ENCODE assay signal across 18 cellular contexts in genomic region chr17:82029391-82029790, GRCh38. TPM values are rescaled to one million over a fixed set of nuclear protein-coding genes. Genes with fewer than 3 reads are reported as not detected.
DNase-seq lines count a peak whose midpoint lies in the region; ATAC-seq, FAIRE-seq and TF ChIP-seq lines count a peak whose summit lies in the region.
"Had no signal": no experiment of that assay in that cellular context is flagged by ENCODE, and none has a peak within 500 bp of the region (broad histone marks: within the 10 kb centered on the region; RNA-seq: fewer than 3 reads in every experiment).

No MANE protein-coding gene starts in this region.

- H3K4me1 Mint-ChIP-seq in activated CD8-positive, alpha-beta T cell treated with anti-CD3 and anti-CD28 coated beads, Interleukin-2, amount 10 ng/mL, durations not matched to agents 7 days and 5 days (ENCODE audit: low read depth): peaks cover 38% of the 10 kb centered on the region
- H3K4me1 Mint-ChIP-seq in activated CD8-positive, alpha-beta T cell treated with anti-CD3 and anti-CD28 coated beads for 36 hours (ENCODE audit: low read depth): peaks cover 7% of the 10 kb centered on the region
- H3K4me1 Mint-ChIP-seq in brain (peaks cover 11% of the 10 kb centered on the region), neural crest cell (peaks cover 7% of the 10 kb centered on the region)

- H3K36me3 ChIP-seq in HEK293 (ENCODE audit: control insufficient read depth in 2 of 2, insufficient read depth in 1 of 2, low read length in 2 of 2): peaks cover 0 to 69% of the 10 kb centered on the region in 2 experiments; a peak in 2 of 3 replicates
- H3K36me3 ChIP-seq: prostate gland, SJCRH30 had no signal

- H3K9me3 ChIP-seq in HEK293 (ENCODE audit: control insufficient read depth, insufficient read depth, low read depth, low read length): no peaks in the 10 kb centered on the region
- H3K9me3 ChIP-seq: body of pancreas, prostate gland, SJCRH30, tibial artery had no signal

- CTCF ChIA-PET in activated CD8-positive, alpha-beta T cell treated with anti-CD3 and anti-CD28 coated beads, Interleukin-2, amount 10 ng/mL, durations not matched to agents 7 days and 5 days (lab: Charles Lee): interaction anchor here (0.6 to 3.1 kb wide), 14 partner anchors 8 to 166 kb away, joined by 3 to 31 read pairs (median 6); partner anchors contain the start of genes ASPSCR1, CENPX, DCXR and GPS1
- CTCF ChIA-PET in activated CD8-positive, alpha-beta T cell treated with anti-CD3 and anti-CD28 coated beads for 36 hours (lab: Charles Lee): interaction anchor here (0.8 to 3.8 kb wide), 17 partner anchors 9 to 292 kb away, joined by 3 to 28 read pairs (median 7); partner anchors contain the start of genes ASPSCR1, DUS1L and FASN
- CTCF ChIA-PET in HEK293 (lab: Yijun Ruan, JAX): interaction anchor here (0.6 to 3.6 kb wide), 17 partner anchors 9 to 345 kb away, joined by 3 to 35 read pairs (median 5); partner anchors contain the start of genes CENPX, DCXR and LRRC45

- POLR2A ChIA-PET in activated CD8-positive, alpha-beta T cell treated with anti-CD3 and anti-CD28 coated beads, Interleukin-2, amount 10 ng/mL, durations not matched to agents 7 days and 5 days (lab: Charles Lee): no interaction called here
- POLR2A ChIA-PET in activated CD8-positive, alpha-beta T cell treated with anti-CD3 and anti-CD28 coated beads for 36 hours (lab: Charles Lee): interaction anchor here (0.8 to 1.7 kb wide), 4 partner anchors 21 to 159 kb away, joined by 3 to 8 read pairs (median 4); partner anchors contain the start of gene ARHGDIA
- POLR2A ChIA-PET in HEK293 (lab: Yijun Ruan, JAX): interaction anchor here (0.5 to 6.0 kb wide), 9 partner anchors 8 to 163 kb away, joined by 3 to 56 read pairs (median 13); partner anchors contain the start of genes CENPX, DCXR, GPS1 and LRRC45

- no peak for FAIRE-seq in GM12891 (lab: Jason Lieb, UNC)

- no peak for DNase-seq in activated CD8-positive, alpha-beta T cell treated with anti-CD3 and anti-CD28 coated beads, Interleukin-2, amount 10 ng/mL, durations not matched to agents 7 days and 5 days
- no peak for DNase-seq in activated CD8-positive, alpha-beta T cell treated with anti-CD3 and anti-CD28 coated beads for 36 hours
- no peak for DNase-seq in neural crest cell (ENCODE audit: low read depth, low spot score)
- DNase-seq in left lobe of liver (ENCODE audit: low spot score): no peak
- no peak for DNase-seq in GM12891 (ENCODE audit: insufficient read length, low spot score)
- DNase-seq: body of pancreas; effector memory CD4-positive, alpha-beta T cell; foreskin fibroblast; Kasumi-1; midbrain; NCI-H2029; SJCRH30; stimulated activated CD4-positive, alpha-beta T cell treated with anti-CD3 and anti-CD28 coated beads, Interleukin-15, amount 100 ng/mL, for 24 hours; tibial artery had no signal

- H3K36me3 Mint-ChIP-seq in activated CD8-positive, alpha-beta T cell treated with anti-CD3 and anti-CD28 coated beads, Interleukin-2, amount 10 ng/mL, durations not matched to agents 7 days and 5 days (ENCODE audit: low read depth): peaks cover 28% of the 10 kb centered on the region
- H3K36me3 Mint-ChIP-seq in activated CD8-positive, alpha-beta T cell treated with anti-CD3 and anti-CD28 coated beads for 36 hours (ENCODE audit: low read depth): no peaks in the 10 kb centered on the region
- H3K36me3 Mint-ChIP-seq in brain (no peaks in the 10 kb centered on the region), neural crest cell (ENCODE audit: low read depth) (no peaks in the 10 kb centered on the region)

- H3K27me3 Mint-ChIP-seq in activated CD8-positive, alpha-beta T cell treated with anti-CD3 and anti-CD28 coated beads, Interleukin-2, amount 10 ng/mL, durations not matched to agents 7 days and 5 days (ENCODE audit: low read depth): no peaks in the 10 kb centered on the region
- no peaks in the 10 kb centered on the region for H3K27me3 Mint-ChIP-seq in activated CD8-positive, alpha-beta T cell treated with anti-CD3 and anti-CD28 coated beads for 36 hours
- H3K27me3 Mint-ChIP-seq in brain: peaks cover 3% of the 10 kb centered on the region
- H3K27me3 Mint-ChIP-seq in neural crest cell (ENCODE audit: low read depth): peaks cover 3% of the 10 kb centered on the region

- H3K27ac ChIP-seq in HEK293 (ENCODE audit: extremely low read depth, low read depth, low read length): peak overlapping the region; percentile 93; the same call in 1 of the 2 replicates
- H3K27ac ChIP-seq: body of pancreas, SJCRH30, tibial artery had no signal

- H3K4me3 ChIP-seq in HEK293 (ENCODE audit: low read depth, low read length): no peak overlapping the region
- H3K4me3 ChIP-seq: body of pancreas, prostate gland, SJCRH30 had no signal

- no peaks in the 10 kb centered on the region for H3K9me3 Mint-ChIP-seq in activated CD8-positive, alpha-beta T cell treated with anti-CD3 and anti-CD28 coated beads, Interleukin-2, amount 10 ng/mL, durations not matched to agents 7 days and 5 days (ENCODE audit: insufficient read depth)
- no peaks in the 10 kb centered on the region for H3K9me3 Mint-ChIP-seq in activated CD8-positive, alpha-beta T cell treated with anti-CD3 and anti-CD28 coated beads for 36 hours
- no peaks in the 10 kb centered on the region for H3K9me3 Mint-ChIP-seq in brain
- H3K9me3 Mint-ChIP-seq in neural crest cell: no peaks in the 10 kb centered on the region

- peaks cover 3% of the 10 kb centered on the region for H3K4me1 ChIP-seq in HEK293 (ENCODE audit: control insufficient read depth, insufficient read depth, low read length)
- H3K4me1 ChIP-seq: SJCRH30 had no signal

- ATAC-seq in activated CD8-positive, alpha-beta T cell treated with anti-CD3 and anti-CD28 coated beads, Interleukin-2, amount 10 ng/mL, durations not matched to agents 7 days and 5 days: no peak
- ATAC-seq in activated CD8-positive, alpha-beta T cell treated with anti-CD3 and anti-CD28 coated beads for 36 hours: no peak
- ATAC-seq in left lobe of liver (no peak), HG03565 (IDR thresholded peaks at IDR 0.05; ENCODE audit: unreplicated experiment) (no peak)
- ATAC-seq: body of pancreas had no signal

- peak overlapping the region; percentile 12 for H3K4me3 Mint-ChIP-seq in activated CD8-positive, alpha-beta T cell treated with anti-CD3 and anti-CD28 coated beads, Interleukin-2, amount 10 ng/mL, durations not matched to agents 7 days and 5 days
- H3K4me3 Mint-ChIP-seq in activated CD8-positive, alpha-beta T cell treated with anti-CD3 and anti-CD28 coated beads for 36 hours: no peak overlapping the region
- H3K4me3 Mint-ChIP-seq in brain (peak overlapping the region in 4 of 5 experiments; percentile 54 to 72 (median 64)), neural crest cell (peak overlapping the region; percentile 77)

- H3K27ac Mint-ChIP-seq in activated CD8-positive, alpha-beta T cell treated with anti-CD3 and anti-CD28 coated beads, Interleukin-2, amount 10 ng/mL, durations not matched to agents 7 days and 5 days: peak overlapping the region; percentile 69
- H3K27ac Mint-ChIP-seq in activated CD8-positive, alpha-beta T cell treated with anti-CD3 and anti-CD28 coated beads for 36 hours: no peak overlapping the region
- H3K27ac Mint-ChIP-seq in brain: peak overlapping the region in 3 of 5 experiments; percentile 5 to 54 (median 38)
- H3K27ac Mint-ChIP-seq in neural crest cell (ENCODE audit: unreplicated experiment): no peak overlapping the region

- intact Hi-C loops in activated CD8-positive, alpha-beta T cell treated with anti-CD3 and anti-CD28 coated beads for 36 hours (cut with micrococcal nuclease): loop anchor here (10.0 kb wide), 1 partner anchor 125 kb away; no protein-coding TSS in a partner anchor

- TF ChIP-seq POLR2A in GM12891 (IDR thresholded peaks at IDR 0.05; ENCODE audit: low read depth, low read length): no peak

- no peak for TF ChIP-seq CTCF in activated CD8-positive, alpha-beta T cell treated with anti-CD3 and anti-CD28 coated beads for 36 hours (IDR thresholded peaks at IDR 0.05)
- no peak for TF ChIP-seq CTCF in HEK293 (tag by site-specific recombination; IDR thresholded peaks at IDR 0.05)
- no peak for TF ChIP-seq CTCF in brain (conservative IDR thresholded peaks at IDR 0.05)
- TF ChIP-seq CTCF in neural crest cell (conservative IDR thresholded peaks at IDR 0.05): no peak

RNA-seq across cellular contexts. Expression of gene RAC3, which starts 2.1 kb away (rescaled TPM):
- total RNA-seq in activated CD8-positive, alpha-beta T cell treated with anti-CD3 and anti-CD28 coated beads, Interleukin-2, amount 10 ng/mL, durations not matched to agents 7 days and 5 days: 10 to 100 TPM; 12.9 to 13.1 TPM
- total RNA-seq in activated CD8-positive, alpha-beta T cell treated with anti-CD3 and anti-CD28 coated beads for 36 hours: 1 to 10 TPM; 5.5 to 5.8 TPM
- 65.2 TPM for polyA plus RNA-seq in brain (ENCODE audit: insufficient read depth, low read depth, low replicate concordance)
- 73.6 and 75.0 TPM in 2 replicates for total RNA-seq in neural crest cell
- total RNA-seq in left lobe of liver: 8.7 TPM
- polyA plus RNA-seq in GM12891 (2012; ENCODE audit: low read depth, missing spikeins): 3.3 TPM

RNA-seq across cellular contexts. Expression of gene LRRC45, which starts 6.3 kb away (rescaled TPM):
- 10 to 100 TPM; 58.3 to 58.9 TPM for total RNA-seq in activated CD8-positive, alpha-beta T cell treated with anti-CD3 and anti-CD28 coated beads, Interleukin-2, amount 10 ng/mL, durations not matched to agents 7 days and 5 days
- total RNA-seq in activated CD8-positive, alpha-beta T cell treated with anti-CD3 and anti-CD28 coated beads for 36 hours: 10 to 100 TPM; 12.9 TPM
- polyA plus RNA-seq in brain (ENCODE audit: insufficient read depth, low read depth, low replicate concordance): 11.2 TPM
- total RNA-seq in neural crest cell: 55.7 and 63.5 TPM in 2 replicates
- 19.4 TPM for total RNA-seq in left lobe of liver
- polyA plus RNA-seq in GM12891 (2012; ENCODE audit: low read depth, missing spikeins): 8.5 TPM

RNA-seq across cellular contexts. Expression of gene CENPX, which starts 6.7 kb away (rescaled TPM):
- total RNA-seq in activated CD8-positive, alpha-beta T cell treated with anti-CD3 and anti-CD28 coated beads, Interleukin-2, amount 10 ng/mL, durations not matched to agents 7 days and 5 days: 10 to 100 TPM; 86.7 to 87.7 TPM
- total RNA-seq in activated CD8-positive, alpha-beta T cell treated with anti-CD3 and anti-CD28 coated beads for 36 hours: 10 to 100 TPM; 88.7 to 98.1 TPM
- polyA plus RNA-seq in brain (ENCODE audit: insufficient read depth, low read depth, low replicate concordance): 160 TPM
- total RNA-seq in neural crest cell (129 and 135 TPM in 2 replicates), left lobe of liver (60.0 TPM)
- 45.7 TPM for polyA plus RNA-seq in GM12891 (2012; ENCODE audit: low read depth, missing spikeins)

RNA-seq across cellular contexts. Expression of gene DCXR, which starts 8.1 kb away (rescaled TPM):
- total RNA-seq in activated CD8-positive, alpha-beta T cell treated with anti-CD3 and anti-CD28 coated beads, Interleukin-2, amount 10 ng/mL, durations not matched to agents 7 days and 5 days: 100 to 1,000 TPM; 141 TPM
- 100 to 1,000 TPM in 1 of 2 experiments, 10 to 100 TPM in 1; 99.2 to 101 TPM for total RNA-seq in activated CD8-positive, alpha-beta T cell treated with anti-CD3 and anti-CD28 coated beads for 36 hours
- 170 TPM for polyA plus RNA-seq in brain (ENCODE audit: insufficient read depth, low read depth, low replicate concordance)
- 198 and 199 TPM in 2 replicates for total RNA-seq in neural crest cell
- 1,477 TPM for total RNA-seq in left lobe of liver
- 40.2 TPM for polyA plus RNA-seq in GM12891 (2012; ENCODE audit: low read depth, missing spikeins)

RNA-seq across cellular contexts. Expression of gene RFNG, which starts 22.2 kb away (rescaled TPM):
- total RNA-seq in activated CD8-positive, alpha-beta T cell treated with anti-CD3 and anti-CD28 coated beads, Interleukin-2, amount 10 ng/mL, durations not matched to agents 7 days and 5 days: 10 to 100 TPM; 19.4 to 20.8 TPM
- 10 to 100 TPM; 14.2 to 15.3 TPM for total RNA-seq in activated CD8-positive, alpha-beta T cell treated with anti-CD3 and anti-CD28 coated beads for 36 hours
- 45.0 TPM for polyA plus RNA-seq in brain (ENCODE audit: insufficient read depth, low read depth, low replicate concordance)
- total RNA-seq in neural crest cell: 44.5 and 46.0 TPM in 2 replicates
- 45.8 TPM for total RNA-seq in left lobe of liver
- polyA plus RNA-seq in GM12891 (2012; ENCODE audit: low read depth, missing spikeins): 13.8 TPM

Comparison
In these comparisons a context has a peak if more than half of its experiments do, and no peak if none do; other contexts are left out.
1. H3K27ac Mint-ChIP-seq: peak in activated CD8-positive, alpha-beta T cell treated with anti-CD3 and anti-CD28 coated beads, Interleukin-2, amount 10 ng/mL, durations not matched to agents 7 days and 5 days (single experiment) and brain (3 of 5); none in activated CD8-positive, alpha-beta T cell treated with anti-CD3 and anti-CD28 coated beads for 36 hours (single experiment) and neural crest cell (single experiment).